In the genomic region with DNA sequence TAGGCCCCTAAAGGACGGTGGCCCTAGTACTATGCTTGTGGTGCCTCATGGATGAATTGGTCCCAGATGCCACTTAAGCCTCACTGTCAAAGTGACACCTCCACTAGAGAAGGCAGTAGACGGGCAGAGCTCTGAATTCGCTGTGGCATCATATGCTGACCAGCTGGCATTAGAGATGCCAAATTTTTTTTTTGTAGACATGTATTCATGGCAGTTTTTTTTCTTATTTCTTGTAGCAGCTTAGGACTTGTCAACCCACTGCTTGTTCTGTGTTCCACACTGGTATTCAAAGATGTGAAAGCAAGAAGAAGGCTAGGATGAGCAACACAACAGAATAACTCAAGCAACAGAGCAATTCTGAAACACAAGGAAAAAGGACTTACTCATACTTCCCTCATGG, we compare ENCODE assay signal across 15 cellular contexts.
"Had no signal": no experiment of that assay in that cellular context is flagged by ENCODE, and none has a peak within 500 bp of the region (broad histone marks: within the 10 kb centered on the region; RNA-seq: fewer than 3 reads in every experiment).

No MANE protein-coding gene starts in this region.

- H3K4me3 ChIP-seq: colonic mucosa, gastroesophageal sphincter, left ventricle myocardium inferior, lower lobe of right lung, ovary, right atrium auricular region, suprapubic skin, thyroid gland had no signal

- H3K27me3 ChIP-seq: colonic mucosa, gastroesophageal sphincter, ovary, right atrium auricular region, suprapubic skin, thyroid gland had no signal

- H3K27ac ChIP-seq: colonic mucosa, gastroesophageal sphincter, left ventricle myocardium inferior, lower lobe of right lung, ovary, right atrium auricular region, suprapubic skin, thyroid gland had no signal

- H3K4me1 ChIP-seq: colonic mucosa, gastroesophageal sphincter, left ventricle myocardium inferior, right atrium auricular region, thyroid gland had no signal

- H3K9me3 ChIP-seq: colonic mucosa, gastroesophageal sphincter, left ventricle myocardium inferior, lower lobe of right lung, ovary, right atrium auricular region, suprapubic skin, thyroid gland had no signal

- DNase-seq: colonic mucosa; effector CD4-positive, alpha-beta T cell; glutamatergic neuron; left ventricle myocardium inferior; lower lobe of right lung; natural killer cell; ovary; small intestine; stimulated activated CD4-positive, alpha-beta T cell treated with anti-CD3 and anti-CD28 coated beads, Interleukin-12 subunit alpha, Interleukin-12 subunit beta, amount 100 ng/mL, for 4 hours; stimulated activated naive CD4-positive, alpha-beta T cell treated with Interleukin-2 at 50 U/mL for 16 hours; thyroid gland had no signal

- H3K36me3 ChIP-seq: colonic mucosa, gastroesophageal sphincter, left ventricle myocardium inferior, lower lobe of right lung, ovary, right atrium auricular region, suprapubic skin, thyroid gland had no signal

- ATAC-seq: esophagus mucosa, gastroesophageal sphincter, lower lobe of right lung, natural killer cell had no signal
